Comparison of ENCODE assay signal across 1 cellular context in genomic region chr2:216735086-216735485, GRCh38.
TF ChIP-seq lines count a peak whose summit lies in the region.

No MANE protein-coding gene starts in this region.

TF ChIP-seq in SK-N-SH treated with all-trans-retinoic acid at 6 μM for 48 hours, 23 proteins besides CTCF, POLR2A, EP300 and RAD21 (continued from another document):
- no peak for TF ChIP-seq PATZ1 (CRISPR knock-in tag; IDR thresholded peaks at IDR 0.05; ENCODE audit: borderline replicate concordance)
- TF ChIP-seq TCF4 (CRISPR knock-in tag; IDR thresholded peaks at IDR 0.05; ENCODE audit: borderline replicate concordance), result peak; percentile 97
- no peak for TF ChIP-seq POU6F1 (CRISPR knock-in tag; IDR thresholded peaks at IDR 0.05; ENCODE audit: borderline replicate concordance, low read depth)
- TF ChIP-seq ZFP30 (CRISPR knock-in tag; IDR thresholded peaks at IDR 0.05), result no peak
- no peak for TF ChIP-seq BACH2 (CRISPR knock-in tag; IDR thresholded peaks at IDR 0.05; ENCODE audit: borderline replicate concordance)
- peak; percentile 60; the same call in 1 of the 2 replicates for TF ChIP-seq CSRNP3 (CRISPR knock-in tag; IDR thresholded peaks at IDR 0.05)
- no peak for TF ChIP-seq CSDC2 (CRISPR knock-in tag; IDR thresholded peaks at IDR 0.05)
- TF ChIP-seq ZC3H10 (CRISPR knock-in tag; IDR thresholded peaks at IDR 0.05), result 0 out of 2 replicates have a peak, but pooled peaks have one; percentile 10
- no peak for TF ChIP-seq ZFP3 (CRISPR knock-in tag; IDR thresholded peaks at IDR 0.05)
- TF ChIP-seq TOX (CRISPR knock-in tag; IDR thresholded peaks at IDR 0.05; ENCODE audit: borderline replicate concordance), result peak; percentile 69; the same call in 1 of the 2 replicates
- no peak for TF ChIP-seq PPARA (CRISPR knock-in tag; IDR thresholded peaks at IDR 0.05; ENCODE audit: borderline replicate concordance)
